In the genomic region with DNA sequence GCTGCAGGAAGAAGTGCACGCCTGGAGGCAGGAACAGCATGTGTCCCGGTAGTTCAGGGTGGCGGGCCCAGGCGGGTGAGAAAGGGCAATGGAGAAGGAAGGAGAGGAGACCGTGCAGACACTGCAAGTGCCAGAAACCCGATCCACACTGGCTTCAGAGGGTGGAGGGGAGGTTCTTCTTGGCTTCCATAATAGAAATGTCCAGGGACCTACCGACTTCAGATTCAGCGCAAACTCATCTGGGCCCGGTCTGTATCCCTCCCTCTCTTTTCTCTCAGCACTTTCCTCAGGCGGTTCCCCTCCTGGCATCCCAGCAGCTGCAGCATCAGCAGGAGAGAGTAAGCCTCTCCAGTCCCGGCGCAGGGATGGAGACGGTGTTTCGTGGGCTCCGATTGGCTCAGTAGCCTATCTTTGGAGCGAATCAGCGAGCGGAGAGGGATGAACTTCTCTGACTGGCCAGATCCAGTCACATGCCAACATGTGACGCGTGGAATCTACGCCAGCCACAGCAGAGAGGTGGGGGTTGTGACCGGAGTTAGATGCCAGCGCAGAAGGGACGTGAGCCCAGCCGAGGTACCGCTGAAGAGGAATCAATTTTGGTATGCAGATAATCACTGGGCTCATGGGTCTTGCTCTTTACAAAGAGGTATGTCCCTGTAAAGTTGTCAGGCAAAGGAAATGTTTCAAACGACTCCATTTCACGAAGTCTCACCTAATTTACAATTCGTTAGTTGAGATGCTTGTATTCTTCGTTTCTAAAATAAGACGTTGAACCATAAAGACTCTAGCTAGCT, we compare ENCODE assay signal across 8 cellular contexts. TPM values are rescaled to one million over a fixed set of nuclear protein-coding genes. Genes with fewer than 3 reads are reported as not detected.
DNase-seq lines count a peak whose midpoint lies in the region; ATAC-seq, FAIRE-seq and TF ChIP-seq lines count a peak whose summit lies in the region.

No MANE protein-coding gene starts in this region.

- peak overlapping the region; percentile 72 for H3K4me2 ChIP-seq in mesenchymal stem cell (ENCODE audit: low read length, poor library complexity, severe bottlenecking)

- CTCF ChIA-PET in Caco-2 (lab: Charles Lee) = no interaction called here
- CTCF ChIA-PET in activated CD8-positive, alpha-beta memory T cell treated with anti-CD3 and anti-CD28 coated beads, Interleukin-2, amount 10 ng/mL, durations not matched to agents 7 days and 5 days (lab: Charles Lee) = interaction anchor here (1.0 to 1.4 kb wide), 2 partner anchors 39 to 105 kb away, joined by 4 read pairs; no protein-coding TSS in a partner anchor

- peak overlapping the region; percentile 54 for H3K4me3 ChIP-seq in Caco-2 (ENCODE audit: low read depth, low read length)
- peak overlapping the region; percentile 95 for H3K4me3 ChIP-seq in endocrine pancreas (ENCODE audit: control insufficient read depth, insufficient read depth, low read length)
- H3K4me3 ChIP-seq in mesenchymal stem cell (ENCODE audit: insufficient read depth in 1 of 2, low read depth in 1 of 2, low read length in 2 of 2) = peak overlapping the region; percentile 53 to 88

- peak; percentile 61 for ATAC-seq in GM21381 (IDR thresholded peaks at IDR 0.05; ENCODE audit: unreplicated experiment)
- peak; percentile 85 for ATAC-seq in activated CD8-positive, alpha-beta memory T cell treated with anti-CD3 and anti-CD28 coated beads, Interleukin-2, amount 10 ng/mL, durations not matched to agents 7 days and 5 days

- POLR2A ChIA-PET in Caco-2 (lab: Charles Lee) = interaction anchor here (0.6 kb wide), 1 partner anchor 10 kb away, joined by 5 read pairs; no protein-coding TSS in a partner anchor

- peak; percentile 92 to 94 for DNase-seq in Caco-2
- DNase-seq in HTR-8/SVneo (ENCODE audit: insufficient read length, low spot score) = peak; percentile 99
- peak; percentile 89 for DNase-seq in NOMO-1 treated with DMSO at 0.1 percent for 48 hours (lab: John Stamatoyannopoulos, UW; ENCODE audit: unreplicated experiment)
- peak; percentile 96 for DNase-seq in activated CD8-positive, alpha-beta memory T cell treated with anti-CD3 and anti-CD28 coated beads, Interleukin-2, amount 10 ng/mL, durations not matched to agents 7 days and 5 days
- DNase-seq in mesenchymal stem cell = peak; percentile 97
- DNase-seq in stimulated activated CD8-positive, alpha-beta memory T cell treated with anti-CD3 and anti-CD28 coated beads, Interleukin-12 subunit alpha, Interleukin-12 subunit beta, amount 100 ng/mL, for 24 hours (ENCODE audit: extremely low read depth) = peak; percentile 68

- peaks cover 25% of the 10 kb centered on the region for H3K4me1 Mint-ChIP-seq in Caco-2 (ENCODE audit: low read depth, unreplicated experiment)
- H3K4me1 Mint-ChIP-seq in activated CD8-positive, alpha-beta memory T cell treated with anti-CD3 and anti-CD28 coated beads, Interleukin-2, amount 10 ng/mL, durations not matched to agents 7 days and 5 days = peaks cover 42% of the 10 kb centered on the region

- no peak overlapping the region for H2BK120ac ChIP-seq in mesenchymal stem cell (ENCODE audit: low read depth, low read length)

- no peak overlapping the region for H2BK15ac ChIP-seq in mesenchymal stem cell (ENCODE audit: low read depth, poor library complexity, severe bottlenecking)

- H3K27me3 Mint-ChIP-seq in Caco-2 (ENCODE audit: insufficient read depth, unreplicated experiment) = no peaks in the 10 kb centered on the region
- no peaks in the 10 kb centered on the region for H3K27me3 Mint-ChIP-seq in activated CD8-positive, alpha-beta memory T cell treated with anti-CD3 and anti-CD28 coated beads, Interleukin-2, amount 10 ng/mL, durations not matched to agents 7 days and 5 days

- peak overlapping the region; percentile 48 for H2BK5ac ChIP-seq in mesenchymal stem cell (ENCODE audit: low read depth, low read length, poor library complexity, severe bottlenecking)

- H3K36me3 ChIP-seq in Caco-2 (ENCODE audit: control insufficient read depth, insufficient read depth, low read length) (peaks cover 1% of the 10 kb centered on the region), endocrine pancreas (ENCODE audit: control insufficient read depth, insufficient read depth, low read length) (no peaks in the 10 kb centered on the region), mesenchymal stem cell (ENCODE audit: control insufficient read depth in 1 of 2, insufficient read depth in 2 of 2, low read depth in 1 of 2, low read length in 2 of 2) (peaks cover 0 to 3% of the 10 kb centered on the region in 2 experiments)

- H4K91ac ChIP-seq in mesenchymal stem cell (ENCODE audit: low read length) = no peak overlapping the region

- peak overlapping the region; percentile 90 for H3K27ac ChIP-seq in mesenchymal stem cell (ENCODE audit: low read length, poor library complexity, severe bottlenecking)

- no peaks in the 10 kb centered on the region for H3K27me3 ChIP-seq in Caco-2 (replicated peaks; ENCODE audit: control insufficient read depth, insufficient read depth, low read length)
- no peaks in the 10 kb centered on the region for H3K27me3 ChIP-seq in endocrine pancreas (ENCODE audit: control insufficient read depth, insufficient read depth, low read length)
- no peaks in the 10 kb centered on the region for H3K27me3 ChIP-seq in mesenchymal stem cell (ENCODE audit: control insufficient read depth in 1 of 2, insufficient read depth in 1 of 2, low read length in 2 of 2)

- BruUV-seq in Caco-2 (replicated peaks; lab: Mats Ljungman, UMichigan) = no TSS peak

- H2AFZ ChIP-seq in mesenchymal stem cell (ENCODE audit: low read depth, low read length) = peak overlapping the region; percentile 48

- H2AK5ac ChIP-seq in mesenchymal stem cell (ENCODE audit: low read length, severe bottlenecking) = no peak overlapping the region

- FAIRE-seq in HTR-8/SVneo (lab: Jason Lieb, UNC) = peak; percentile 100

- under 1% methylated on average over 24 of the region's 31 CpGs for WGBS in mesenchymal stem cell

- intact Hi-C loops in Caco-2 (cut with micrococcal nuclease; ENCODE audit: unreplicated experiment) = loop anchor here (1.0 to 5.0 kb wide), 2 partner anchors 20 to 81 kb away; no protein-coding TSS in a partner anchor

- H3K18ac ChIP-seq in mesenchymal stem cell (ENCODE audit: low read depth in 1 of 2, low read length in 2 of 2) = peak overlapping the region; percentile 35 to 86

- H3K4me1 ChIP-seq in Caco-2 (no peaks in the 10 kb centered on the region), endocrine pancreas (ENCODE audit: control insufficient read depth, insufficient read depth, low read length) (peaks cover 11% of the 10 kb centered on the region), mesenchymal stem cell (ENCODE audit: control insufficient read depth, insufficient read depth, low read depth, low read length) (peaks cover 4% of the 10 kb centered on the region)

- H3K4me3 Mint-ChIP-seq in Caco-2 (ENCODE audit: unreplicated experiment) = peak overlapping the region; percentile 89
- H3K4me3 Mint-ChIP-seq in activated CD8-positive, alpha-beta memory T cell treated with anti-CD3 and anti-CD28 coated beads, Interleukin-2, amount 10 ng/mL, durations not matched to agents 7 days and 5 days = peak overlapping the region; percentile 80

- H3K23ac ChIP-seq in mesenchymal stem cell (ENCODE audit: low read length in 2 of 2) = no peak overlapping the region

- H3K9me3 ChIP-seq in Caco-2 (no peaks in the 10 kb centered on the region), endocrine pancreas (ENCODE audit: control insufficient read depth, low read length) (no peaks in the 10 kb centered on the region), mesenchymal stem cell (ENCODE audit: control insufficient read depth, low read length) (no peaks in the 10 kb centered on the region)

- H2BK12ac ChIP-seq in mesenchymal stem cell (ENCODE audit: low read length in 2 of 2) = no peak overlapping the region

- peak overlapping the region; percentile 81 for H4K8ac ChIP-seq in mesenchymal stem cell (ENCODE audit: low read length)

- H3K27ac Mint-ChIP-seq in Caco-2 (ENCODE audit: unreplicated experiment) = peak overlapping the region; percentile 81
- H3K27ac Mint-ChIP-seq in activated CD8-positive, alpha-beta memory T cell treated with anti-CD3 and anti-CD28 coated beads, Interleukin-2, amount 10 ng/mL, durations not matched to agents 7 days and 5 days = peak overlapping the region; percentile 80

- H3K14ac ChIP-seq in mesenchymal stem cell (ENCODE audit: low read length in 2 of 2) = peak overlapping the region in 1 of 2 experiments; percentile 68

- H3K9ac ChIP-seq in endocrine pancreas (ENCODE audit: control insufficient read depth, insufficient read depth, low read length) = peak overlapping the region; percentile 67
- H3K9ac ChIP-seq in mesenchymal stem cell (ENCODE audit: low read length) = peak overlapping the region; percentile 92

- peaks cover 17% of the 10 kb centered on the region for H3K79me1 ChIP-seq in mesenchymal stem cell (replicated peaks; ENCODE audit: low read length, poor library complexity, severe bottlenecking)

- no peak for TF ChIP-seq CTCF in Caco-2 (IDR thresholded peaks at IDR 0.05; ENCODE audit: insufficient read depth in 1 of 2, low read depth in 1 of 2, low read length in 1 of 2, severe bottlenecking in 1 of 2, unreplicated experiment in 1 of 2)

- H3K36me3 Mint-ChIP-seq in Caco-2 (ENCODE audit: insufficient read depth, unreplicated experiment) = peaks cover 18% of the 10 kb centered on the region
- peaks cover 3% of the 10 kb centered on the region for H3K36me3 Mint-ChIP-seq in activated CD8-positive, alpha-beta memory T cell treated with anti-CD3 and anti-CD28 coated beads, Interleukin-2, amount 10 ng/mL, durations not matched to agents 7 days and 5 days

- H3K4ac ChIP-seq in mesenchymal stem cell (ENCODE audit: low read depth in 1 of 2, low read length in 2 of 2) = no peak overlapping the region

- no peaks in the 10 kb centered on the region for H3K9me3 Mint-ChIP-seq in Caco-2 (ENCODE audit: unreplicated experiment)
- no peaks in the 10 kb centered on the region for H3K9me3 Mint-ChIP-seq in activated CD8-positive, alpha-beta memory T cell treated with anti-CD3 and anti-CD28 coated beads, Interleukin-2, amount 10 ng/mL, durations not matched to agents 7 days and 5 days (ENCODE audit: low read depth)

RNA-seq across cellular contexts. Expression of gene PRPSAP2, which starts 1.9 kb away (rescaled TPM):
- 45.8 and 49.0 TPM in 2 replicates for total RNA-seq in Caco-2 (2022)
- total RNA-seq in activated CD8-positive, alpha-beta memory T cell treated with anti-CD3 and anti-CD28 coated beads, Interleukin-2, amount 10 ng/mL, durations not matched to agents 7 days and 5 days = 10 to 100 TPM; 35.0 to 37.3 TPM
- polyA plus RNA-seq in mesenchymal stem cell (2013, experiment 1 of 2) = 19.2 TPM
- 19.4 TPM for polyA plus RNA-seq in mesenchymal stem cell (2013, experiment 2 of 2)

Comparison
In these comparisons a context has a peak if more than half of its experiments do, and no peak if none do; other contexts are left out.
1. Peak in every context shown above with its lines: DNase-seq, ATAC-seq, H3K4me3 ChIP-seq and H3K27ac ChIP-seq.